Comparison of ENCODE assay signal across 2 cellular contexts in the genomic region with DNA sequence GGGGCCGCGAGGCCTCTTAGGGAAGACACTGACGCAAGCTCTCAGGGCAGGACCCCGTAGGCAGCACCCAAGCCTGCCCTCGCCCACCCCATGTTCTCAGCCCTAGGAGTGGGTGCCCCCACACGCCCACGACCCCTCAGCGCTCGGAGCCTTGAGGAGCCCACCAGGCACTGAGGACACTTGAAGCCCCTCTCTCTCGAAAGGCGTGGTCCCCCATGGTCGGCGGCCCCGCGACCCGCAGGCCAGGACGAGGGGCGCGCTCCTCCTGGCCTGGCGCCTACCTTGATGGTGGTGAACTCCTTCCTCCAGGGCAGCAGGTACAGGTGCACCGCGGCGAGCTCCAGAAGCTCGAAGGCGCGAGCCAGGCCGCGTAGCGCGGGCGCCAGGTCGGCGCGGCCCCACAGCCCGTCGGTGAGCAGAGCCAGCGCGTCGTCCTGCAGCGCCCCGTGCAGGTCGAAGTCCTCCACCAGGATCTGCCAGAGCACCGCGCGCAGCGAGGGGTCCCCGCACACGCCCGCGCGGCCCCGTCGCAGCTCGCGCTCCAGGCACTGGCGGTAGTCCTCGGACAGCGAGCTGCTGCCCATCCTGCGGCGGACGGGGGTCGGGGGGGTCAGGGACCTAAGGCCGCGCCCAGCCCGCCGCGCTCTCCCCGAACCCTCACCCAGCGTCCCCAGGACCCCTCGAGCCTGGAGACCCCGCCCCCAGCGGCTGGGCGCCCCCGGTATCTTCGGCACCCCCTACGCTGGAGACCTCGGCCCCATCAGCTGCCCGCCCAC.
TF ChIP-seq lines count a peak whose summit lies in the region.

No MANE protein-coding gene starts in this region.

TF ChIP-seq in Ishikawa, 13 proteins besides CTCF, POLR2A, EP300 and RAD21:
- TF ChIP-seq TCF12 (IDR thresholded peaks at IDR 0.05; ENCODE audit: low read depth) (no peak), NFIC (IDR thresholded peaks at IDR 0.05) (no peak), CREB1 (IDR thresholded peaks at IDR 0.05; ENCODE audit: low read depth) (no peak), MAX (IDR thresholded peaks at IDR 0.05) (peak; percentile 82), TEAD4 (IDR thresholded peaks at IDR 0.05) (peak; percentile 22; the same call in 1 of the 2 replicates), TAF1 (IDR thresholded peaks at IDR 0.05; ENCODE audit: low read depth) (no peak), USF1 (IDR thresholded peaks at IDR 0.05) (no peak), YY1 (IDR thresholded peaks at IDR 0.05; ENCODE audit: low read depth) (no peak), CEBPB (IDR thresholded peaks at IDR 0.05) (no peak), FOXM1 (IDR thresholded peaks at IDR 0.05; ENCODE audit: borderline replicate concordance, low read depth) (no peak), EGR1 (IDR thresholded peaks at IDR 0.05) (no peak), REST (IDR thresholded peaks at IDR 0.05; ENCODE audit: low read depth) (no peak), ZBTB7A (IDR thresholded peaks at IDR 0.05; ENCODE audit: low read depth) (peak; percentile 91)
TF ChIP-seq in Ishikawa: peak in this region for 3.

TF ChIP-seq in HepG2, 621 proteins besides CTCF, POLR2A, EP300 and RAD21 (continues in another document):
- TF ChIP-seq, protein P1, sequence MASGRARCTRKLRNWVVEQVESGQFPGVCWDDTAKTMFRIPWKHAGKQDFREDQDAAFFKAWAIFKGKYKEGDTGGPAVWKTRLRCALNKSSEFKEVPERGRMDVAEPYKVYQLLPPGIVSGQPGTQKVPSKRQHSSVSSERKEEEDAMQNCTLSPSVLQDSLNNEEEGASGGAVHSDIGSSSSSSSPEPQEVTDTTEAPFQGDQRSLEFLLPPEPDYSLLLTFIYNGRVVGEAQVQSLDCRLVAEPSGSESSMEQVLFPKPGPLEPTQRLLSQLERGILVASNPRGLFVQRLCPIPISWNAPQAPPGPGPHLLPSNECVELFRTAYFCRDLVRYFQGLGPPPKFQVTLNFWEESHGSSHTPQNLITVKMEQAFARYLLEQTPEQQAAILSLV (CRISPR knock-in tag; IDR thresholded peaks at IDR 0.05; ENCODE audit: borderline replicate concordance) = peak; percentile 93
- TF ChIP-seq, protein P2, sequence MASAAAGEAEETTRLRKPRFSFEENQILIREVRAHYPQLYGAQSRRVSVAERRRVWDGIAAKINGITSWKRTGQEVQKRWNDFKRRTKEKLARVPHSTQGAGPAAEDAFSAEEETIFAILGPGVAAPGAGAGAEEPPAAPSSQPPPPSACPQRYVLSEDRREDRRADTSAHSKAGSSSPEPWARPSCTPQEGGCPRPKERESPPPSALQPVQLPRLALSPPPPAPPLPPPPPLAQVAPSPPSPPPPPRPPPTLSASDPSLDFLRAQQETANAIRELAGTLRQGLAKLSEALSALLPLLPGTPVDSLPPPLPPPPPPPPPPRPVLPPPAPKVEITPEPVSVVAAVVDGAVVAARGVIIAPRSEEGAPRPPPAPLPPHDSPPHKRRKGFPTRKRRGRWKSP (CRISPR knock-in tag; IDR thresholded peaks at IDR 0.05) = peak; percentile 88
- peak; percentile 3 for TF ChIP-seq PTBP1 (IDR thresholded peaks at IDR 0.05; ENCODE audit: low read depth, low read length, poor library complexity, severe bottlenecking)
- peak; percentile 51 for TF ChIP-seq SKI (IDR thresholded peaks at IDR 0.05; ENCODE audit: partially characterized antibody)
- TF ChIP-seq KDM1A (CRISPR knock-in tag; IDR thresholded peaks at IDR 0.05) = no peak; the same call in none of the 2 replicates
- TF ChIP-seq ZBED4 (CRISPR knock-in tag; IDR thresholded peaks at IDR 0.05; ENCODE audit: borderline replicate concordance) = no peak
- TF ChIP-seq PHF8 (CRISPR knock-in tag; IDR thresholded peaks at IDR 0.05) = peak; percentile 54
- TF ChIP-seq ZNF660 (CRISPR knock-in tag; IDR thresholded peaks at IDR 0.05; ENCODE audit: borderline replicate concordance, low read depth) = no peak
- TF ChIP-seq NR0B2 (CRISPR knock-in tag; IDR thresholded peaks at IDR 0.05) = peak; percentile 81
- TF ChIP-seq ZFYVE20 (CRISPR knock-in tag; IDR thresholded peaks at IDR 0.05; ENCODE audit: borderline replicate concordance, low read depth) = peak; percentile 90
- no peak for TF ChIP-seq ZNF354B (CRISPR knock-in tag; IDR thresholded peaks at IDR 0.05)
- peak; percentile 32; the same call in 1 of the 2 replicates for TF ChIP-seq PPARG (CRISPR knock-in tag; conservative IDR thresholded peaks at IDR 0.05)
- no peak for TF ChIP-seq ARNT (IDR thresholded peaks at IDR 0.05)
- TF ChIP-seq BCLAF1 (IDR thresholded peaks at IDR 0.05) = no peak
- 0 out of 2 replicates have a peak, but pooled peaks have one; percentile 7 for TF ChIP-seq DMAP1 (CRISPR knock-in tag; IDR thresholded peaks at IDR 0.05)
- TF ChIP-seq HHEX (CRISPR knock-in tag; IDR thresholded peaks at IDR 0.05) = no peak
- TF ChIP-seq ZNF558 (CRISPR knock-in tag; IDR thresholded peaks at IDR 0.05; ENCODE audit: borderline replicate concordance) = no peak
- no peak for TF ChIP-seq ZBTB25 (CRISPR knock-in tag; IDR thresholded peaks at IDR 0.05)
- peak; percentile 5; the same call in 1 of the 2 replicates for TF ChIP-seq MTA1 (CRISPR knock-in tag; IDR thresholded peaks at IDR 0.05; ENCODE audit: borderline replicate concordance)
- peak; percentile 82; the same call in 1 of the 2 replicates for TF ChIP-seq ZNF556 (CRISPR knock-in tag; IDR thresholded peaks at IDR 0.05; ENCODE audit: borderline replicate concordance)
- TF ChIP-seq TSC22D2 (CRISPR knock-in tag; IDR thresholded peaks at IDR 0.05; ENCODE audit: borderline replicate concordance) = 0 out of 2 replicates have a peak, but pooled peaks have one; percentile 47
- TF ChIP-seq ZNF746 (CRISPR knock-in tag; IDR thresholded peaks at IDR 0.05) = 0 out of 2 replicates have a peak, but pooled peaks have one; percentile 15
- peak; percentile 16; the same call in 1 of the 2 replicates for TF ChIP-seq ZNF598 (CRISPR knock-in tag; IDR thresholded peaks at IDR 0.05; ENCODE audit: borderline replicate concordance)
- no peak; the same call in 1 of the 2 replicates for TF ChIP-seq CENPBD1 (CRISPR knock-in tag; IDR thresholded peaks at IDR 0.05; ENCODE audit: borderline replicate concordance, low read depth)
- no peak for TF ChIP-seq ZBTB1 (CRISPR knock-in tag; IDR thresholded peaks at IDR 0.05; ENCODE audit: borderline replicate concordance)
- no peak for TF ChIP-seq PRPF4 (IDR thresholded peaks at IDR 0.05; ENCODE audit: low read depth, low read length, poor library complexity, severe bottlenecking)
- no peak; the same call in 1 of the 2 replicates for TF ChIP-seq TCF7 (IDR thresholded peaks at IDR 0.05; ENCODE audit: low read depth)
- TF ChIP-seq KDM3A (CRISPR knock-in tag; IDR thresholded peaks at IDR 0.05; ENCODE audit: low read depth) = peak; percentile 62; the same call in 1 of the 2 replicates
- no peak for TF ChIP-seq ZNF20 (CRISPR knock-in tag; IDR thresholded peaks at IDR 0.05)
- 0 out of 2 replicates have a peak, but pooled peaks have one; percentile 44 for TF ChIP-seq ZNF703 (CRISPR knock-in tag; IDR thresholded peaks at IDR 0.05; ENCODE audit: borderline replicate concordance)
- TF ChIP-seq CEBPG (CRISPR knock-in tag; IDR thresholded peaks at IDR 0.05) = no peak
- TF ChIP-seq ZNF331 (CRISPR knock-in tag; IDR thresholded peaks at IDR 0.05) = peak; percentile 44; the same call in 1 of the 2 replicates
- 0 out of 2 replicates have a peak, but pooled peaks have one; percentile 19 for TF ChIP-seq ETS1 (CRISPR knock-in tag; IDR thresholded peaks at IDR 0.05)
- TF ChIP-seq ZNF446 (CRISPR knock-in tag; IDR thresholded peaks at IDR 0.05) = no peak
- no peak; the same call in 1 of the 2 replicates for TF ChIP-seq PITX1 (CRISPR knock-in tag; IDR thresholded peaks at IDR 0.05)
- TF ChIP-seq ZMAT5 (CRISPR knock-in tag; IDR thresholded peaks at IDR 0.05; ENCODE audit: borderline replicate concordance, low read depth) = no peak
- TF ChIP-seq NFATC3 (CRISPR knock-in tag; IDR thresholded peaks at IDR 0.05) = 0 out of 2 replicates have a peak, but pooled peaks have one; percentile 45
- TF ChIP-seq TEAD3 (CRISPR knock-in tag; optimal IDR thresholded peaks at IDR 0.05; ENCODE audit: borderline replicate concordance) = peak; percentile 17
- TF ChIP-seq FOXC1 (CRISPR knock-in tag; IDR thresholded peaks at IDR 0.05; ENCODE audit: borderline replicate concordance) = peak; percentile 20; the same call in 1 of the 2 replicates
- TF ChIP-seq EEA1 (CRISPR knock-in tag; IDR thresholded peaks at IDR 0.05; ENCODE audit: borderline replicate concordance) = peak; percentile 87; the same call in 1 of the 2 replicates
- no peak for TF ChIP-seq RCOR2 (CRISPR knock-in tag; IDR thresholded peaks at IDR 0.05)
- peak; percentile 61 for TF ChIP-seq RBFOX2 (IDR thresholded peaks at IDR 0.05; ENCODE audit: low read depth, low read length)
- TF ChIP-seq, protein P3, sequence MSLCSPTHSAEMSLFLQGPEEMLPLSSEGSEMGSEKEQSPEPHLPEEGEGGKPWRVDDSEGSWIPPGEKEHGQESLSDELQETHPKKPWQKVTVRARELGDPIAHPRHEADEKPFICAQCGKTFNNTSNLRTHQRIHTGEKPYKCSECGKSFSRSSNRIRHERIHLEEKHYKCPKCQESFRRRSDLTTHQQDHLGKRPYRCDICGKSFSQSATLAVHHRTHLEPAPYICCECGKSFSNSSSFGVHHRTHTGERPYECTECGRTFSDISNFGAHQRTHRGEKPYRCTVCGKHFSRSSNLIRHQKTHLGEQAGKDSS (CRISPR knock-in tag; IDR thresholded peaks at IDR 0.05; ENCODE audit: borderline replicate concordance, low read depth) = peak; percentile 73; the same call in 1 of the 2 replicates
- no peak; the same call in 1 of the 2 replicates for TF ChIP-seq ZMYM4 (CRISPR knock-in tag; IDR thresholded peaks at IDR 0.05)
